ENCODE assay signal across 8 cellular contexts in the genomic region with DNA sequence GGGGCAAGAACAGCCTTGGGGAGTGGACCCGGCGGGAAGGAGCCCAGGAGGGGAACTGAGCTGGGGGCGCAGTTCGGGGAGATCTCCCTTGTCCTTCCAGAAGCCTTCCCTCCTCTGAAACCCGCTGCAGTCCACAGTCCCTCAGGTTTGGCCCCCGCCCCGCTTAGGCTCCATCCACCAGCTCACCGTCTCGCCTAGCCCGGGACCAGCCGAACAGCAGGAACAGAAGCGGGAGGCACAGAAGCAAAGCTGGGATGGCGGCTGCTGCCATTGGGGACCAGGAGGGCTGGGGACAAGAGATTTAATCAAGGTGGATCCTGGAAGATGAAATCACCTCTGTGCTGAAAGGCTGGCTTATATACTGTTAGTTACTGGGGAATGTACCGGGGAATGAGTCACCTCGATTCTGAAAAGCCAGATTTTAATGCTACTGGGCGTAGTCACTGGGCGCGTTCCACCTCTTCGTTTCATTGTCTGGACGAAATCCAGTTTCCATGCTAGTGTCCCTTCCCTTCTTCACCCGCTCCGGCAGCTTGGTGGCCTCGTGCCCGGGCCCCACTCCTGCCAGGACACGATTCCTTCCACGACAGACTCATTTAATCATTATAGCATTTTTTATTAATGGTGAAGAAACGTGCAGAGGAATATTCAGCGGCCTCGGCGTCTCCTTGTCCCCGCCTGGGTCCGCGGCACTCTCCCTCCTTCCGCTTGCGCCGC. TPM values are rescaled to one million over a fixed set of nuclear protein-coding genes. Genes with fewer than 3 reads are reported as not detected.
DNase-seq lines count a peak whose midpoint lies in the region; ATAC-seq and TF ChIP-seq lines count a peak whose summit lies in the region.

A gene with protein sequence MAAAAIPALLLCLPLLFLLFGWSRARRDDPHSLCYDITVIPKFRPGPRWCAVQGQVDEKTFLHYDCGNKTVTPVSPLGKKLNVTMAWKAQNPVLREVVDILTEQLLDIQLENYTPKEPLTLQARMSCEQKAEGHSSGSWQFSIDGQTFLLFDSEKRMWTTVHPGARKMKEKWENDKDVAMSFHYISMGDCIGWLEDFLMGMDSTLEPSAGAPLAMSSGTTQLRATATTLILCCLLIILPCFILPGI (minus strand): TSS at position 332 of the 717 bp plus-strand sequence. CDS start 61 bp downstream, at position 271.

- H3K27me3 ChIP-seq in GM23248 (replicated peaks; ENCODE audit: insufficient read depth): peaks cover 9% of the 10 kb centered on the region; the same call in 1 of the 2 replicates
- H3K27me3 ChIP-seq in SJSA1 (replicated peaks): peaks cover 17% of the 10 kb centered on the region
- peaks cover 14 to 24% (median 16%) of the 10 kb centered on the region in 3 donors for H3K27me3 ChIP-seq in gastrocnemius medialis
- peaks cover 11% of the 10 kb centered on the region for H3K27me3 ChIP-seq in MM.1S (replicated peaks; ENCODE audit: insufficient read depth, low read length)

- H3K4me2 ChIP-seq in GM23248 (ENCODE audit: unreplicated experiment): peak within 1 kb of the TSS; percentile 90
- H3K4me2 ChIP-seq in MM.1S (ENCODE audit: low read depth, low read length): no peak within 1 kb of the TSS

- H3K4me3 ChIP-seq in GM23248 (peak within 1 kb of the TSS; percentile 67), SJSA1 (no peak within 1 kb of the TSS), gastrocnemius medialis (peak within 1 kb of the TSS; percentile 27 to 55 (median 40)), MM.1S (ENCODE audit: low read length) (no peak within 1 kb of the TSS)

- H3K9ac ChIP-seq in GM23248 (no peak within 1 kb of the TSS), MM.1S (ENCODE audit: low read length) (no peak within 1 kb of the TSS)

- H3K9me3 ChIP-seq in GM23248 (ENCODE audit: low read depth): no peaks in the 10 kb centered on the region
- no peaks in the 10 kb centered on the region for H3K9me3 ChIP-seq in SJSA1 (replicated peaks)
- no peaks in the 10 kb centered on the region for H3K9me3 ChIP-seq in gastrocnemius medialis
- H3K9me3 ChIP-seq in MM.1S (replicated peaks; ENCODE audit: insufficient read depth, low read length): no peaks in the 10 kb centered on the region

- H3K79me2 ChIP-seq in GM23248 (ENCODE audit: insufficient read depth): no peaks in the 10 kb centered on the region
- H3K79me2 ChIP-seq in MM.1S (ENCODE audit: low read length): no peaks in the 10 kb centered on the region

- H3F3A ChIP-seq in GM23248 (ENCODE audit: insufficient read depth): no peaks in the 10 kb centered on the region
- no peaks in the 10 kb centered on the region for H3F3A ChIP-seq in MM.1S (ENCODE audit: insufficient read depth, low read length)

- H4K20me1 ChIP-seq in GM23248 (ENCODE audit: insufficient read depth): no peaks in the 10 kb centered on the region
- no peaks in the 10 kb centered on the region for H4K20me1 ChIP-seq in MM.1S (ENCODE audit: insufficient read depth, low read length)

- WGBS in GM23248 (ENCODE audit: low coverage in 1 of 2, low lambda C conversion rate in 2 of 2, missing lambda C conversion rate in 2 of 2), 2 experiments: 4% methylated on average over 36 of the region's 36 CpGs

- TF ChIP-seq CTCF in gastrocnemius medialis (IDR thresholded peaks at IDR 0.05 in 4 of 5, conservative IDR thresholded peaks at IDR 0.05 in 1 of 5): no peak
- no peak for TF ChIP-seq CTCF in MM.1S (IDR thresholded peaks at IDR 0.05; ENCODE audit: low read length)

- H3K36me3 ChIP-seq in GM23248 (ENCODE audit: low read depth) (no peaks in the 10 kb centered on the region), SJSA1 (no peaks in the 10 kb centered on the region), gastrocnemius medialis (no peaks in the 10 kb centered on the region), MM.1S (replicated peaks; ENCODE audit: insufficient read depth, low read length) (no peaks in the 10 kb centered on the region)

- intact Hi-C loops in gastrocnemius medialis (cut with DNase I; ENCODE audit: low total_unique reads): no loop called here

- H3K27ac ChIP-seq in GM23248: no peak within 1 kb of the TSS
- no peak within 1 kb of the TSS for H3K27ac ChIP-seq in SJSA1
- no peak within 1 kb of the TSS for H3K27ac ChIP-seq in gastrocnemius medialis
- H3K27ac ChIP-seq in MM.1S (ENCODE audit: low read length): no peak within 1 kb of the TSS

- TF ChIP-seq POLR2A in gastrocnemius medialis (IDR thresholded peaks at IDR 0.05): no peak

- H2AFZ ChIP-seq in GM23248: peak within 1 kb of the TSS; percentile 61
- H2AFZ ChIP-seq in MM.1S (ENCODE audit: low read length): no peak within 1 kb of the TSS

- ATAC-seq in gastrocnemius medialis: peak in 1 of 2 donors; percentile 80
- ATAC-seq in HG02798 (IDR thresholded peaks at IDR 0.05; ENCODE audit: poor library complexity, unreplicated experiment): no peak
- no peak for ATAC-seq in HG03045 (IDR thresholded peaks at IDR 0.05; ENCODE audit: unreplicated experiment)

- peak; percentile 91 for DNase-seq in GM23248
- peak; percentile 37 to 64 for DNase-seq in SJSA1 (ENCODE audit: low read depth in 1 of 2, low spot score in 2 of 2)
- peak; percentile 28 for DNase-seq in fibroblast of the conjunctiva (ENCODE audit: low read depth)
- no peak for DNase-seq in gastrocnemius medialis
- no peak for DNase-seq in MM.1S
- DNase-seq in activated CD4-positive, CD25-positive, alpha-beta regulatory T cell treated with anti-CD3 and anti-CD28 coated beads, Interleukin-2, amount 50 U/mL, for 72 hours: no peak

- no peaks in the 10 kb centered on the region for H3K9me2 ChIP-seq in GM23248 (ENCODE audit: insufficient read depth)
- no peaks in the 10 kb centered on the region for H3K9me2 ChIP-seq in MM.1S (replicated peaks; ENCODE audit: insufficient read depth, low read length)

- in situ Hi-C loops in GM23248 (cut with MboI): no loop called here
- in situ Hi-C loops in gastrocnemius medialis (cut with MboI; ENCODE audit: low sequenced_read_pairs in 4 of 4): no loop called here

- peaks cover 5% of the 10 kb centered on the region for H3K4me1 ChIP-seq in GM23248 (ENCODE audit: insufficient read depth)
- H3K4me1 ChIP-seq in SJSA1 (replicated peaks): peaks cover 11% of the 10 kb centered on the region
- H3K4me1 ChIP-seq in gastrocnemius medialis: peaks cover 10 to 14% of the 10 kb centered on the region in 2 donors
- no peaks in the 10 kb centered on the region for H3K4me1 ChIP-seq in MM.1S (ENCODE audit: low read length)

RNA-seq across cellular contexts. Expression of the gene that starts here (rescaled TPM):
- not detected in 2 replicates for total RNA-seq in GM23248 (2014; rRNA removed; shearing (Covaris generic))
- not detected in 2 replicates for polyA plus RNA-seq in GM23248 (2016; fragmentation: Nextera tagmentation; extraction: Ambion mirVana)
- not detected in 2 replicates for total RNA-seq in SJSA1 (2014; rRNA removed; shearing (Covaris generic))
- not detected for total RNA-seq in gastrocnemius medialis

Comparison
In these comparisons a context has a peak if more than half of its experiments do, and no peak if none do; other contexts are left out.
1. Peak in DNase-seq, H3K4me3 ChIP-seq and H3K4me2 ChIP-seq in GM23248; RNA of the gene not detected or under 1 TPM.
2. Peak in DNase-seq in SJSA1; RNA of the gene not detected or under 1 TPM.
3. H3K4me3 ChIP-seq: peak in gastrocnemius medialis (4 of 4); none in SJSA1 (single experiment) and MM.1S (single experiment).